ENCODE assay signal across 2 cellular contexts in the genomic region with DNA sequence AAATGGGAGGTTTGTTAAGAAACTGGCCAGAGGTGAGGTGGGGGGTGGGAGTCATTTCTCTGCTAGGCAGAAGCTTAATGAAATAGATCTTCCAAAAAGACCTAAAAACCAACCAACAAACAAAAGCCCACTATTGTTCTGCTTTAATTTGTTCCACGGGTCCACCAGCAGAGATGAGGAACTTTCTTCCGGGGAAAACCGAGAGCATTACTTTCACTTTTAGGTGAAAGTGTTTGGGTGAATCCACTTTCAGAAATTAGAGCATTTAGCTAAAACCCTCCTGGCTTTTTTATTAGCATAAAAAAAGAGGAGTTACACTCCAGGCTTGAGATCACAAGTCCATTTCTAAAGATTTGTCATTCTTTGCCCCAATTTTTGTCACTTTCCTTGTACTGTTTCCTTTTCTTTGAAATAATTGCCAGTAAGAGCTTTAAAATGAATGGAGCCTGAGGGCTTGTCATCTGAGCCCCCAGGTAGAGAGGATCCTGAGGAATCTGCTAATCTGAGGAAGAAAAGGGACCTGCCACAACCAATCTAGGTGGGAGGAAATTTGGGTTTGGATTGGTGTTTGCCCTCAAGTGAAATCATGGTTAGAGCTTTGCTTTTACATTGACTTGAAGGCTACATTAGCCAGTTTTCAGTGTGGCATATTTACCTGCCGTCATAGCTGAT.
TF ChIP-seq lines count a peak whose summit lies in the region.

No MANE protein-coding gene starts in this region.

TF ChIP-seq in SK-N-SH, 30 proteins besides CTCF, POLR2A, EP300 and RAD21 (continued from another document):
- TF ChIP-seq, protein P1, sequence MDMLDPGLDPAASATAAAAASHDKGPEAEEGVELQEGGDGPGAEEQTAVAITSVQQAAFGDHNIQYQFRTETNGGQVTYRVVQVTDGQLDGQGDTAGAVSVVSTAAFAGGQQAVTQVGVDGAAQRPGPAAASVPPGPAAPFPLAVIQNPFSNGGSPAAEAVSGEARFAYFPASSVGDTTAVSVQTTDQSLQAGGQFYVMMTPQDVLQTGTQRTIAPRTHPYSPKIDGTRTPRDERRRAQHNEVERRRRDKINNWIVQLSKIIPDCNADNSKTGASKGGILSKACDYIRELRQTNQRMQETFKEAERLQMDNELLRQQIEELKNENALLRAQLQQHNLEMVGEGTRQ (IDR thresholded peaks at IDR 0.05; ENCODE audit: borderline replicate concordance, low read depth, low read length), result no peak
- TF ChIP-seq TAF1 (IDR thresholded peaks at IDR 0.05; ENCODE audit: borderline replicate concordance, low read depth, low read length) (no peak), MXI1 (IDR thresholded peaks at IDR 0.05; ENCODE audit: low read depth, low read length) (no peak), EZH2phosphoT487 (IDR thresholded peaks at IDR 0.05; ENCODE audit: borderline replicate concordance, low read depth) (no peak), TEAD4 (IDR thresholded peaks at IDR 0.05; ENCODE audit: borderline replicate concordance, insufficient read depth) (no peak), NFIC (IDR thresholded peaks at IDR 0.05; ENCODE audit: borderline replicate concordance) (no peak), ELF1 (IDR thresholded peaks at IDR 0.05) (no peak), MEF2A (IDR thresholded peaks at IDR 0.05; ENCODE audit: borderline replicate concordance, low read depth) (no peak), FOXM1 (IDR thresholded peaks at IDR 0.05; ENCODE audit: low read depth) (no peak), RCOR1 (IDR thresholded peaks at IDR 0.05; ENCODE audit: low read length) (no peak), JUND (IDR thresholded peaks at IDR 0.05) (no peak), TCF12 (IDR thresholded peaks at IDR 0.05) (no peak), SMC3 (IDR thresholded peaks at IDR 0.05; ENCODE audit: low read depth, low read length) (no peak)
- TF ChIP-seq, protein P2, sequence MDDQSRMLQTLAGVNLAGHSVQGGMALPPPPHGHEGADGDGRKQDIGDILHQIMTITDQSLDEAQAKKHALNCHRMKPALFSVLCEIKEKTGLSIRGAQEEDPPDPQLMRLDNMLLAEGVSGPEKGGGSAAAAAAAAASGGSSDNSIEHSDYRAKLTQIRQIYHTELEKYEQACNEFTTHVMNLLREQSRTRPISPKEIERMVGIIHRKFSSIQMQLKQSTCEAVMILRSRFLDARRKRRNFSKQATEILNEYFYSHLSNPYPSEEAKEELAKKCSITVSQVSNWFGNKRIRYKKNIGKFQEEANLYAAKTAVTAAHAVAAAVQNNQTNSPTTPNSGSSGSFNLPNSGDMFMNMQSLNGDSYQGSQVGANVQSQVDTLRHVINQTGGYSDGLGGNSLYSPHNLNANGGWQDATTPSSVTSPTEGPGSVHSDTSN (IDR thresholded peaks at IDR 0.05), result no peak
- TF ChIP-seq, protein P3, sequence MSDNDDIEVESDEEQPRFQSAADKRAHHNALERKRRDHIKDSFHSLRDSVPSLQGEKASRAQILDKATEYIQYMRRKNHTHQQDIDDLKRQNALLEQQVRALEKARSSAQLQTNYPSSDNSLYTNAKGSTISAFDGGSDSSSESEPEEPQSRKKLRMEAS (IDR thresholded peaks at IDR 0.05; ENCODE audit: low read depth), result no peak
- TF ChIP-seq, protein P4, sequence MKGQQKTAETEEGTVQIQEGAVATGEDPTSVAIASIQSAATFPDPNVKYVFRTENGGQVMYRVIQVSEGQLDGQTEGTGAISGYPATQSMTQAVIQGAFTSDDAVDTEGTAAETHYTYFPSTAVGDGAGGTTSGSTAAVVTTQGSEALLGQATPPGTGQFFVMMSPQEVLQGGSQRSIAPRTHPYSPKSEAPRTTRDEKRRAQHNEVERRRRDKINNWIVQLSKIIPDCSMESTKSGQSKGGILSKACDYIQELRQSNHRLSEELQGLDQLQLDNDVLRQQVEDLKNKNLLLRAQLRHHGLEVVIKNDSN (IDR thresholded peaks at IDR 0.05; ENCODE audit: borderline replicate concordance, low read depth), result no peak
- TF ChIP-seq, protein P5, sequence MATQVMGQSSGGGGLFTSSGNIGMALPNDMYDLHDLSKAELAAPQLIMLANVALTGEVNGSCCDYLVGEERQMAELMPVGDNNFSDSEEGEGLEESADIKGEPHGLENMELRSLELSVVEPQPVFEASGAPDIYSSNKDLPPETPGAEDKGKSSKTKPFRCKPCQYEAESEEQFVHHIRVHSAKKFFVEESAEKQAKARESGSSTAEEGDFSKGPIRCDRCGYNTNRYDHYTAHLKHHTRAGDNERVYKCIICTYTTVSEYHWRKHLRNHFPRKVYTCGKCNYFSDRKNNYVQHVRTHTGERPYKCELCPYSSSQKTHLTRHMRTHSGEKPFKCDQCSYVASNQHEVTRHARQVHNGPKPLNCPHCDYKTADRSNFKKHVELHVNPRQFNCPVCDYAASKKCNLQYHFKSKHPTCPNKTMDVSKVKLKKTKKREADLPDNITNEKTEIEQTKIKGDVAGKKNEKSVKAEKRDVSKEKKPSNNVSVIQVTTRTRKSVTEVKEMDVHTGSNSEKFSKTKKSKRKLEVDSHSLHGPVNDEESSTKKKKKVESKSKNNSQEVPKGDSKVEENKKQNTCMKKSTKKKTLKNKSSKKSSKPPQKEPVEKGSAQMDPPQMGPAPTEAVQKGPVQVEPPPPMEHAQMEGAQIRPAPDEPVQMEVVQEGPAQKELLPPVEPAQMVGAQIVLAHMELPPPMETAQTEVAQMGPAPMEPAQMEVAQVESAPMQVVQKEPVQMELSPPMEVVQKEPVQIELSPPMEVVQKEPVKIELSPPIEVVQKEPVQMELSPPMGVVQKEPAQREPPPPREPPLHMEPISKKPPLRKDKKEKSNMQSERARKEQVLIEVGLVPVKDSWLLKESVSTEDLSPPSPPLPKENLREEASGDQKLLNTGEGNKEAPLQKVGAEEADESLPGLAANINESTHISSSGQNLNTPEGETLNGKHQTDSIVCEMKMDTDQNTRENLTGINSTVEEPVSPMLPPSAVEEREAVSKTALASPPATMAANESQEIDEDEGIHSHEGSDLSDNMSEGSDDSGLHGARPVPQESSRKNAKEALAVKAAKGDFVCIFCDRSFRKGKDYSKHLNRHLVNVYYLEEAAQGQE (IDR thresholded peaks at IDR 0.05; ENCODE audit: low read depth, low read length), result no peak

TF ChIP-seq in SK-N-SH treated with all-trans-retinoic acid at 6 μM for 48 hours, 23 proteins besides CTCF, POLR2A, EP300 and RAD21 (continued from another document):
- TF ChIP-seq, protein P6, sequence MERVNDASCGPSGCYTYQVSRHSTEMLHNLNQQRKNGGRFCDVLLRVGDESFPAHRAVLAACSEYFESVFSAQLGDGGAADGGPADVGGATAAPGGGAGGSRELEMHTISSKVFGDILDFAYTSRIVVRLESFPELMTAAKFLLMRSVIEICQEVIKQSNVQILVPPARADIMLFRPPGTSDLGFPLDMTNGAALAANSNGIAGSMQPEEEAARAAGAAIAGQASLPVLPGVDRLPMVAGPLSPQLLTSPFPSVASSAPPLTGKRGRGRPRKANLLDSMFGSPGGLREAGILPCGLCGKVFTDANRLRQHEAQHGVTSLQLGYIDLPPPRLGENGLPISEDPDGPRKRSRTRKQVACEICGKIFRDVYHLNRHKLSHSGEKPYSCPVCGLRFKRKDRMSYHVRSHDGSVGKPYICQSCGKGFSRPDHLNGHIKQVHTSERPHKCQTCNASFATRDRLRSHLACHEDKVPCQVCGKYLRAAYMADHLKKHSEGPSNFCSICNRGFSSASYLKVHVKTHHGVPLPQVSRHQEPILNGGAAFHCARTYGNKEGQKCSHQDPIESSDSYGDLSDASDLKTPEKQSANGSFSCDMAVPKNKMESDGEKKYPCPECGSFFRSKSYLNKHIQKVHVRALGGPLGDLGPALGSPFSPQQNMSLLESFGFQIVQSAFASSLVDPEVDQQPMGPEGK (CRISPR knock-in tag; IDR thresholded peaks at IDR 0.05; ENCODE audit: borderline replicate concordance), result no peak
- TF ChIP-seq BACH2 (CRISPR knock-in tag; IDR thresholded peaks at IDR 0.05; ENCODE audit: borderline replicate concordance), result no peak
